In genomic region chr15:74383695-74384565, GRCh38 we compare ENCODE assay signal across 1 cellular context.
TF ChIP-seq lines count a peak whose summit lies in the region.

No MANE protein-coding gene starts in this region.

TF ChIP-seq in WTC11, 78 proteins besides CTCF, POLR2A, EP300 and RAD21 (continued from another document):
- TF ChIP-seq ZNF416 (CRISPR knock-in tag; IDR thresholded peaks at IDR 0.05) (no peak), ZNF121 (CRISPR knock-in tag; IDR thresholded peaks at IDR 0.05) (no peak), ZNF671 (CRISPR knock-in tag; IDR thresholded peaks at IDR 0.05) (no peak), STAT6 (CRISPR knock-in tag; conservative IDR thresholded peaks at IDR 0.05; ENCODE audit: low read depth) (no peak), IRF2 (CRISPR knock-in tag; IDR thresholded peaks at IDR 0.05; ENCODE audit: borderline replicate concordance, low read depth) (no peak), NFATC4 (CRISPR knock-in tag; IDR thresholded peaks at IDR 0.05) (no peak), ATF3 (CRISPR knock-in tag; conservative IDR thresholded peaks at IDR 0.05) (no peak)
TF ChIP-seq in WTC11: peak in this region for 0.
